ENCODE assay signal across 20 cellular contexts in the genomic region with DNA sequence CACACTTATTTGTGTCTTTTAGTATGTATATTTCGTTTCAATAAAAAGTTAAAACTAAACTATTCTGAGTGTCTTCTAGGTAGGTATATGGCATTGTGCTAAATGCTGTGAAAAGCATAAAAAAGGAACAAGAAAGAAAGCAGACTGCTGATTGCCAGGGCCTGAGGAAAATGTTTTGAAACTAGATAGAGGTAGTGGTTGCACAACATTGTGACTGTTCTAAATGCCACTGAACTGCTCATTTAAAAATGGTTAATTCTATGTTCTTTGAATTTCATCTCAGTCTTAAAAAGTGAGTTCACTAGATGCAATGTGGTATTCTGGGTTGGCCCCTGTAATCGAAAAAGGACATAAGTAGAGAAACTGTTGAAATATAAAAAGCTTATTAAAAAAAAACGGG. TPM values are rescaled to one million over a fixed set of nuclear protein-coding genes. Genes with fewer than 3 reads are reported as not detected.
DNase-seq lines count a peak whose midpoint lies in the region; ATAC-seq and TF ChIP-seq lines count a peak whose summit lies in the region.
"Had no signal": no experiment of that assay in that cellular context is flagged by ENCODE, and none has a peak within 500 bp of the region (broad histone marks: within the 10 kb centered on the region; RNA-seq: fewer than 3 reads in every experiment).

No MANE protein-coding gene starts in this region.

- peaks cover 20% of the 10 kb centered on the region for H3K36me3 Mint-ChIP-seq in activated CD8-positive, alpha-beta T cell treated with anti-CD3 and anti-CD28 coated beads, Interleukin-2, amount 10 ng/mL, durations not matched to agents 7 days and 5 days (ENCODE audit: low read depth)

- no peaks in the 10 kb centered on the region for H3K9me3 ChIP-seq in lower lobe of right lung
- H3K9me3 ChIP-seq: right lobe of liver, suprapubic skin had no signal

- TF ChIP-seq CTCF in HL-60 (IDR thresholded peaks at IDR 0.05; ENCODE audit: insufficient read depth, low read length) (no peak), lower lobe of right lung (IDR thresholded peaks at IDR 0.05) (no peak)

- peaks cover 35% of the 10 kb centered on the region for H3K4me1 Mint-ChIP-seq in activated CD8-positive, alpha-beta T cell treated with anti-CD3 and anti-CD28 coated beads, Interleukin-2, amount 10 ng/mL, durations not matched to agents 7 days and 5 days (ENCODE audit: low read depth)

- H3K27ac ChIP-seq in HL-60 (replicated peaks) (peak overlapping the region; percentile 82), lower lobe of right lung (peak overlapping the region; percentile 40)
- H3K27ac ChIP-seq: suprapubic skin, VCaP had no signal

- H3K36me3 ChIP-seq in lower lobe of right lung, result peaks cover 19% of the 10 kb centered on the region

- H3K4me3 Mint-ChIP-seq in activated CD8-positive, alpha-beta T cell treated with anti-CD3 and anti-CD28 coated beads, Interleukin-2, amount 10 ng/mL, durations not matched to agents 7 days and 5 days, result no peak overlapping the region
- H3K4me3 Mint-ChIP-seq: memory B cell had no signal

- intact Hi-C loops in lower lobe of right lung (cut with DNase I), result no loop called here

- POLR2A ChIA-PET in activated CD8-positive, alpha-beta T cell treated with anti-CD3 and anti-CD28 coated beads, Interleukin-2, amount 10 ng/mL, durations not matched to agents 7 days and 5 days (lab: Charles Lee), result no interaction called here

- DNase-seq in HL-60 (ENCODE audit: low read depth in 1 of 2, low spot score in 1 of 2) (peak; percentile 75 to 81), OCI-M1 (lab: John Stamatoyannopoulos, UW) (peak; percentile 73), lower lobe of right lung (no peak), SK-N-DZ (ENCODE audit: low spot score) (no peak)
- no peak for DNase-seq in effector CD8-positive, alpha-beta T cell (lab: John Stamatoyannopoulos, UW)
- DNase-seq in activated CD8-positive, alpha-beta T cell treated with anti-CD3 and anti-CD28 coated beads, Interleukin-2, amount 10 ng/mL, durations not matched to agents 7 days and 5 days, result no peak
- DNase-seq: activated effector memory CD4-positive, alpha-beta T cell treated with anti-CD3 and anti-CD28 coated beads, Interleukin-2, amount 50 U/mL, for 16 hours; aorta; Calu3; cortex of kidney; glutamatergic neuron; NCI-H146; right lobe of liver; stimulated activated CD4-positive, alpha-beta T cell treated with anti-CD3 and anti-CD28 coated beads, Interleukin-2, amount 100 ng/mL, for 48 hours had no signal

- H3K27ac Mint-ChIP-seq in activated CD8-positive, alpha-beta T cell treated with anti-CD3 and anti-CD28 coated beads, Interleukin-2, amount 10 ng/mL, durations not matched to agents 7 days and 5 days, result no peak overlapping the region

- H3K4me1 ChIP-seq in lower lobe of right lung, result peaks cover 31% of the 10 kb centered on the region

- CTCF ChIA-PET in activated CD8-positive, alpha-beta T cell treated with anti-CD3 and anti-CD28 coated beads, Interleukin-2, amount 10 ng/mL, durations not matched to agents 7 days and 5 days (lab: Charles Lee), result interaction anchor here (1.1 to 10.7 kb wide), 6 partner anchors 9 to 253 kb away, joined by 3 to 105 read pairs (median 5); a partner anchor contains a TSS

- H3K4me3 ChIP-seq in HL-60 (replicated peaks; ENCODE audit: insufficient read depth, low read length), result no peak overlapping the region; the same call in 1 of the 2 replicates
- no peak overlapping the region for H3K4me3 ChIP-seq in lower lobe of right lung
- H3K4me3 ChIP-seq: GM12878, right lobe of liver, suprapubic skin had no signal

- H3K27me3 ChIP-seq in HL-60 (ENCODE audit: insufficient read depth, poor library complexity, severe bottlenecking) (no peaks in the 10 kb centered on the region), lower lobe of right lung (ENCODE audit: low read depth) (no peaks in the 10 kb centered on the region)
- H3K27me3 ChIP-seq: right lobe of liver, suprapubic skin had no signal

- ATAC-seq in lower lobe of right lung, result no peak
- no peak for ATAC-seq in activated CD8-positive, alpha-beta T cell treated with anti-CD3 and anti-CD28 coated beads, Interleukin-2, amount 10 ng/mL, durations not matched to agents 7 days and 5 days
- ATAC-seq: GM12878, right lobe of liver had no signal

- no peaks in the 10 kb centered on the region for H3K9me3 Mint-ChIP-seq in activated CD8-positive, alpha-beta T cell treated with anti-CD3 and anti-CD28 coated beads, Interleukin-2, amount 10 ng/mL, durations not matched to agents 7 days and 5 days (ENCODE audit: insufficient read depth)
- H3K9me3 Mint-ChIP-seq: memory B cell had no signal

- no peaks in the 10 kb centered on the region for H3K27me3 Mint-ChIP-seq in activated CD8-positive, alpha-beta T cell treated with anti-CD3 and anti-CD28 coated beads, Interleukin-2, amount 10 ng/mL, durations not matched to agents 7 days and 5 days (ENCODE audit: low read depth)
- H3K27me3 Mint-ChIP-seq: memory B cell had no signal

RNA-seq across cellular contexts. Expression of a gene that starts 2.6 kb away (rescaled TPM):
- 32.7 TPM for total RNA-seq in lower lobe of right lung
- polyA plus RNA-seq in SK-N-DZ (2014; cell fraction: cytosol; rRNA removed), result 10.1 and 11.0 TPM in 2 replicates
- polyA plus RNA-seq in SK-N-DZ (2014; cell fraction: nucleus; rRNA removed), result 35.8 and 52.0 TPM in 2 replicates
- 10 to 100 TPM; 26.0 to 30.7 TPM for total RNA-seq in activated CD8-positive, alpha-beta T cell treated with anti-CD3 and anti-CD28 coated beads, Interleukin-2, amount 10 ng/mL, durations not matched to agents 7 days and 5 days

RNA-seq across cellular contexts. Expression of a gene that starts 6.8 kb away (rescaled TPM):
- total RNA-seq in lower lobe of right lung, result 29.7 TPM
- polyA plus RNA-seq in SK-N-DZ (2014; cell fraction: cytosol; rRNA removed), result 165 and 180 TPM in 2 replicates
- 87.9 and 89.6 TPM in 2 replicates for polyA plus RNA-seq in SK-N-DZ (2014; cell fraction: nucleus; rRNA removed)
- 10 to 100 TPM; 78.9 to 81.7 TPM for total RNA-seq in activated CD8-positive, alpha-beta T cell treated with anti-CD3 and anti-CD28 coated beads, Interleukin-2, amount 10 ng/mL, durations not matched to agents 7 days and 5 days

RNA-seq across cellular contexts. Expression of a gene that starts 6.9 kb away (rescaled TPM):
- 0.35 TPM for total RNA-seq in lower lobe of right lung
- polyA plus RNA-seq in SK-N-DZ (2014; cell fraction: cytosol; rRNA removed), result 0.06 TPM in 1 of 2 replicates, not detected in the other
- polyA plus RNA-seq in SK-N-DZ (2014; cell fraction: nucleus; rRNA removed), result 1.9 TPM in 1 of 2 replicates, not detected in the other
- total RNA-seq in activated CD8-positive, alpha-beta T cell treated with anti-CD3 and anti-CD28 coated beads, Interleukin-2, amount 10 ng/mL, durations not matched to agents 7 days and 5 days, result under 1 TPM; 0.34 to 0.60 TPM
- total RNA-seq: epithelial cell of proximal tubule had no signal
- polyA plus RNA-seq: aorta had no signal

RNA-seq across cellular contexts. Expression of a gene that starts 26.9 kb away (rescaled TPM):
- total RNA-seq in lower lobe of right lung, result 9.3 TPM
- polyA plus RNA-seq in SK-N-DZ (2014; cell fraction: cytosol; rRNA removed), result 12.1 and 19.5 TPM in 2 replicates
- 14.1 and 19.6 TPM in 2 replicates for polyA plus RNA-seq in SK-N-DZ (2014; cell fraction: nucleus; rRNA removed)
- 10 to 100 TPM; 14.0 to 15.3 TPM for total RNA-seq in activated CD8-positive, alpha-beta T cell treated with anti-CD3 and anti-CD28 coated beads, Interleukin-2, amount 10 ng/mL, durations not matched to agents 7 days and 5 days

RNA-seq across cellular contexts. Expression of a gene that starts 54.3 kb away (rescaled TPM):
- 8.4 TPM for total RNA-seq in lower lobe of right lung
- not detected in 2 replicates for polyA plus RNA-seq in SK-N-DZ (2014; cell fraction: cytosol; rRNA removed)
- polyA plus RNA-seq in SK-N-DZ (2014; cell fraction: nucleus; rRNA removed), result not detected in 2 replicates
- total RNA-seq in activated CD8-positive, alpha-beta T cell treated with anti-CD3 and anti-CD28 coated beads, Interleukin-2, amount 10 ng/mL, durations not matched to agents 7 days and 5 days, result 1 to 10 TPM; 4.0 to 4.4 TPM
- total RNA-seq: LHCN-M2 had no signal

Comparison
In these comparisons a context has a peak if more than half of its experiments do, and no peak if none do; other contexts are left out.
1. DNase-seq: peak in HL-60 (2 of 2) and OCI-M1 (single experiment); none in lower lobe of right lung (single experiment), SK-N-DZ (single experiment), effector CD8-positive, alpha-beta T cell (single experiment) and activated CD8-positive, alpha-beta T cell treated with anti-CD3 and anti-CD28 coated beads, Interleukin-2, amount 10 ng/mL, durations not matched to agents 7 days and 5 days (single experiment).